1 cellular context compared by ENCODE assay signal in the genomic region with DNA sequence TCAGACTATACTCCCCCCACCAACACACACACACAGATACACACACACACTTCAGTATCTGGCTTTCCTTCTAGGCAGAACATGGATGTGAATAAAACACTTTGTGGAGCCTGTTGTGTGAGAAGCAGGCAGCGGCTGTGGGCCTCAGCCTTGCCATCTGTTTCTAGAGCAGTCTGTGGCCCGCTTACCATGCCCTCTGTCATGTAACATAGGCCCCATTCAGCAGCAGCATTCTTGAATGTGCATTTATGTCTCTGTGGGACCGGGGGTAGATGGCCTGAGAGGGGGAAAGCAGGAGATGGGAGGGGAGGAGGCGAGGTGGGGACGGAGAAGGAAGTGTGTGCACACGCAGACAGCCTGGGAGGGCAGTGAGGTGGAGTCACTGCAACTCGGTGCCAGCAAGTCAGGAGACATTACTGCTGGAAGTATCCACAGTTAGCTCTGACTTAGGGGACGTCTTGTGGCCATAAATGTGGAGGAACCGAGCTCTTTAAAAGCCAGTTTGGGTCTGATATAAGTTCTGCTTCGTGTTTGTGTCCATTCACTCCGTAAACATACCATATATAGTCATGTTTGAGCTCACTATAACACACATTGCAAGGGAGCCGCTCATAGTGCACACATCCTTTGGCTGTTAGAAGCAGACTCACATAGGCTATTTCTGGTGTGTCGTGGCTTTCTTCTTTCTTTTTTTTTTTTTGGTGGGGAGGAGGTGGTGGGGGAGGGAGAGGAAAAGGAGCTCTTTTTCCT.
TF ChIP-seq lines count a peak whose summit lies in the region.

No MANE protein-coding gene starts in this region.

TF ChIP-seq in endothelial cell of umbilical vein, 7 proteins besides CTCF, POLR2A, EP300 and RAD21 (continued from another document):
- TF ChIP-seq, protein P1, sequence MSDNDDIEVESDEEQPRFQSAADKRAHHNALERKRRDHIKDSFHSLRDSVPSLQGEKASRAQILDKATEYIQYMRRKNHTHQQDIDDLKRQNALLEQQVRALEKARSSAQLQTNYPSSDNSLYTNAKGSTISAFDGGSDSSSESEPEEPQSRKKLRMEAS (IDR thresholded peaks at IDR 0.05; ENCODE audit: insufficient read depth, insufficient read length): no peak
- no peak for TF ChIP-seq JUN (IDR thresholded peaks at IDR 0.05; ENCODE audit: borderline replicate concordance, insufficient read depth, insufficient read length, low read depth)
